In genomic region chr1:97137862-97138514, GRCh38 we compare ENCODE assay signal across 8 cellular contexts.
DNase-seq lines count a peak whose midpoint lies in the region; ATAC-seq and TF ChIP-seq lines count a peak whose summit lies in the region.

No MANE protein-coding gene starts in this region.

- no peak for TF ChIP-seq CTCF in activated B cell treated with CpG ODN at 0.5 μM for 24 hours (IDR thresholded peaks at IDR 0.05)
- TF ChIP-seq CTCF in cardiac muscle cell (IDR thresholded peaks at IDR 0.05; ENCODE audit: low read depth, low read length) = peak; percentile 75

- peaks cover 10% of the 10 kb centered on the region for H3K4me1 ChIP-seq in cardiac muscle cell (ENCODE audit: low read depth)

- no peak overlapping the region for H3K4me3 ChIP-seq in cardiac muscle cell

- H3K27ac Mint-ChIP-seq in activated B cell treated with CpG ODN at 0.5 μM for 24 hours = no peak overlapping the region

- H3K9me3 Mint-ChIP-seq in activated B cell treated with CpG ODN at 0.5 μM for 24 hours = no peaks in the 10 kb centered on the region

- H3K4me1 Mint-ChIP-seq in activated B cell treated with CpG ODN at 0.5 μM for 24 hours = peaks cover 8% of the 10 kb centered on the region

- no peaks in the 10 kb centered on the region for H3K9me3 ChIP-seq in cardiac muscle cell (ENCODE audit: low read depth)

- H3K36me3 Mint-ChIP-seq in activated B cell treated with CpG ODN at 0.5 μM for 24 hours (ENCODE audit: low read depth) = no peaks in the 10 kb centered on the region

- ATAC-seq in GM19372 (IDR thresholded peaks at IDR 0.05; ENCODE audit: low read depth, unreplicated experiment) (peak; percentile 99), HG03196 (IDR thresholded peaks at IDR 0.05; ENCODE audit: unreplicated experiment) (peak; percentile 99), activated B cell treated with CpG ODN at 0.5 μM for 24 hours (ENCODE audit: low read depth) (peak; percentile 79)

- peak overlapping the region; percentile 42 for H3K4me3 Mint-ChIP-seq in activated B cell treated with CpG ODN at 0.5 μM for 24 hours

- intact Hi-C loops in activated B cell treated with CpG ODN at 0.5 μM for 24 hours (cut with micrococcal nuclease) = loop anchor here (1.0 kb wide), 3 partner anchors 387 to 913 kb away; no protein-coding TSS in a partner anchor

- no peaks in the 10 kb centered on the region for H3K36me3 ChIP-seq in cardiac muscle cell

- POLR2A ChIA-PET in activated B cell treated with CpG ODN at 0.5 μM for 24 hours (lab: Charles Lee) = no interaction called here

- H3K27me3 ChIP-seq in cardiac muscle cell = no peaks in the 10 kb centered on the region

- H3K27ac ChIP-seq in cardiac muscle cell = no peak overlapping the region

- H3K27me3 Mint-ChIP-seq in activated B cell treated with CpG ODN at 0.5 μM for 24 hours = no peaks in the 10 kb centered on the region

- DNase-seq in DMS153 treated with DMSO at 0.1 percent for 48 hours (lab: John Stamatoyannopoulos, UW; ENCODE audit: unreplicated experiment) = peak; percentile 68
- peak; percentile 91 for DNase-seq in NCI-H2171 treated with DMSO at 0.1 percent for 48 hours (lab: John Stamatoyannopoulos, UW)
- no peak for DNase-seq in activated B cell treated with CpG ODN at 0.5 μM for 24 hours
- DNase-seq in cardiac muscle cell (ENCODE audit: low read depth in 1 of 2, low spot score in 1 of 2) = peak; percentile 76 to 89
- peak; percentile 53 for DNase-seq in retina
- no peak for DNase-seq in stimulated activated CD4-positive, alpha-beta T cell treated with anti-CD3 and anti-CD28 coated beads, Interleukin-4, amount 100 ng/mL, for 4 hours

- CTCF ChIA-PET in activated B cell treated with CpG ODN at 0.5 μM for 24 hours (lab: Charles Lee) = interaction anchor here (0.7 to 2.3 kb wide), 8 partner anchors 9 to 916 kb away, joined by 3 to 15 read pairs (median 4); no protein-coding TSS in a partner anchor

Comparison
In these comparisons a context has a peak if more than half of its experiments do, and no peak if none do; other contexts are left out.
1. DNase-seq: peak in DMS153 treated with DMSO at 0.1 percent for 48 hours (single experiment), NCI-H2171 treated with DMSO at 0.1 percent for 48 hours (single experiment), cardiac muscle cell (2 of 2) and retina (single experiment); none in activated B cell treated with CpG ODN at 0.5 μM for 24 hours (single experiment) and stimulated activated CD4-positive, alpha-beta T cell treated with anti-CD3 and anti-CD28 coated beads, Interleukin-4, amount 100 ng/mL, for 4 hours (0 of 2).
2. Peak in every context shown above with its lines, with median percentiles within 50 percentile points of each other: ATAC-seq.